ENCODE assay signal across 1 cellular context in genomic region chr22:49303781-49304461, GRCh38.
TF ChIP-seq lines count a peak whose summit lies in the region.

No MANE protein-coding gene starts in this region.

TF ChIP-seq in H1, 55 proteins besides CTCF, POLR2A, EP300 and RAD21:
- TF ChIP-seq ATF2 (IDR thresholded peaks at IDR 0.05; ENCODE audit: low read length): no peak
- no peak for TF ChIP-seq GTF2F1 (IDR thresholded peaks at IDR 0.05; ENCODE audit: borderline replicate concordance, low read depth, low read length)
- TF ChIP-seq YY1 (IDR thresholded peaks at IDR 0.05; ENCODE audit: low read depth, low read length): no peak
- TF ChIP-seq MAFK (IDR thresholded peaks at IDR 0.05; ENCODE audit: low read depth, low read length): no peak
- TF ChIP-seq KDM5A (IDR thresholded peaks at IDR 0.05; ENCODE audit: low read length): no peak
- no peak for TF ChIP-seq PHF8 (conservative IDR thresholded peaks at IDR 0.05; ENCODE audit: low read depth, low read length)
- no peak for TF ChIP-seq SIRT6 (IDR thresholded peaks at IDR 0.05; ENCODE audit: low read length)
- no peak for TF ChIP-seq SP1 (IDR thresholded peaks at IDR 0.05; ENCODE audit: low read depth, low read length)
- TF ChIP-seq E2F6 (IDR thresholded peaks at IDR 0.05): no peak
- no peak for TF ChIP-seq ASH2L (IDR thresholded peaks at IDR 0.05; ENCODE audit: low read length)
- no peak for TF ChIP-seq RNF2 (IDR thresholded peaks at IDR 0.05; ENCODE audit: borderline replicate concordance, low read depth, low read length, missing control alignments, poor library complexity, severe bottlenecking)
- no peak for TF ChIP-seq ATF3 (IDR thresholded peaks at IDR 0.05; ENCODE audit: insufficient read depth, low read depth, low read length)
- TF ChIP-seq CHD1 (IDR thresholded peaks at IDR 0.05; ENCODE audit: low read depth, low read length): no peak
- TF ChIP-seq SAP30 (IDR thresholded peaks at IDR 0.05; ENCODE audit: insufficient read depth, insufficient replicate concordance, low read length): no peak
- TF ChIP-seq SP2 (IDR thresholded peaks at IDR 0.05; ENCODE audit: low read length): no peak
- no peak for TF ChIP-seq FOSL1 (IDR thresholded peaks at IDR 0.05; ENCODE audit: insufficient read depth, low read depth, low read length)
- no peak for TF ChIP-seq BCL11A (IDR thresholded peaks at IDR 0.05; ENCODE audit: low read depth in 2 of 2, low read length in 2 of 2)
- no peak for TF ChIP-seq JUN (IDR thresholded peaks at IDR 0.05; ENCODE audit: low read depth, low read length)
- no peak for TF ChIP-seq TAF7 (optimal IDR thresholded peaks at IDR 0.05; ENCODE audit: borderline replicate concordance, low read depth, low read length)
